ENCODE assay signal across 10 cellular contexts in genomic region chr6:128259036-128259734, GRCh38.
A peak's percentile ranks its signal among the peaks of the same experiment; 100 is the strongest.
DNase-seq lines count a peak whose midpoint lies in the region; ATAC-seq and TF ChIP-seq lines count a peak whose summit lies in the region.
"Had no signal": no experiment of that assay in that cellular context is flagged by ENCODE, and none has a peak within 500 bp of the region (broad histone marks: within the 10 kb centered on the region; RNA-seq: fewer than 3 reads in every experiment).

No MANE protein-coding gene starts in this region.

- peaks cover 9% of the 10 kb centered on the region for H3K36me3 Mint-ChIP-seq in activated T-cell treated with anti-CD3 and anti-CD28 coated beads, Interleukin-2, amount 50 U/mL, for 24 hours (ENCODE audit: low read depth)
- peaks cover 9% of the 10 kb centered on the region for H3K36me3 Mint-ChIP-seq in activated CD8-positive, alpha-beta T cell treated with anti-CD3 and anti-CD28 coated beads, Interleukin-2, amount 10 ng/mL, durations not matched to agents 7 days and 5 days (ENCODE audit: low read depth)

- H3K36me3 ChIP-seq in thoracic aorta = no peaks in the 10 kb centered on the region
- H3K36me3 ChIP-seq in left ventricle myocardium inferior = no peaks in the 10 kb centered on the region
- H3K36me3 ChIP-seq: thyroid gland had no signal

- H3K4me3 ChIP-seq in thoracic aorta (peak overlapping the region; percentile 45), left ventricle myocardium inferior (no peak overlapping the region)
- H3K4me3 ChIP-seq: thyroid gland had no signal

- intact Hi-C loops in head of caudate nucleus (cut with DNase I) = no loop called here
- intact Hi-C loops in left ventricle myocardium inferior (cut with micrococcal nuclease) = no loop called here

- H3K4me3 Mint-ChIP-seq in activated T-cell treated with anti-CD3 and anti-CD28 coated beads, Interleukin-2, amount 50 U/mL, for 24 hours = peak overlapping the region; percentile 59
- H3K4me3 Mint-ChIP-seq in activated CD8-positive, alpha-beta T cell treated with anti-CD3 and anti-CD28 coated beads, Interleukin-2, amount 10 ng/mL, durations not matched to agents 7 days and 5 days = peak overlapping the region; percentile 61

- peak overlapping the region; percentile 75 for H3K27ac Mint-ChIP-seq in activated T-cell treated with anti-CD3 and anti-CD28 coated beads, Interleukin-2, amount 50 U/mL, for 24 hours
- peak overlapping the region; percentile 77 for H3K27ac Mint-ChIP-seq in activated CD8-positive, alpha-beta T cell treated with anti-CD3 and anti-CD28 coated beads, Interleukin-2, amount 10 ng/mL, durations not matched to agents 7 days and 5 days

- H3K4me1 ChIP-seq in thoracic aorta (ENCODE audit: control insufficient read depth in 1 of 2, low read depth in 2 of 2) (no peaks in the 10 kb centered on the region), left ventricle myocardium inferior (peaks cover 42% of the 10 kb centered on the region)
- H3K4me1 ChIP-seq: thyroid gland had no signal

- ATAC-seq in HG02973 (IDR thresholded peaks at IDR 0.05; ENCODE audit: unreplicated experiment) (peak; percentile 97), thoracic aorta (ENCODE audit: insufficient number of reproducible peaks, low FRiP score, low read depth) (no peak)
- peak; percentile 79 for ATAC-seq in activated CD8-positive, alpha-beta T cell treated with anti-CD3 and anti-CD28 coated beads, Interleukin-2, amount 10 ng/mL, durations not matched to agents 7 days and 5 days

- peaks cover 4% of the 10 kb centered on the region for H3K9me3 Mint-ChIP-seq in activated T-cell treated with anti-CD3 and anti-CD28 coated beads, Interleukin-2, amount 50 U/mL, for 24 hours
- H3K9me3 Mint-ChIP-seq in activated CD8-positive, alpha-beta T cell treated with anti-CD3 and anti-CD28 coated beads, Interleukin-2, amount 10 ng/mL, durations not matched to agents 7 days and 5 days (ENCODE audit: insufficient read depth) = peaks cover 6% of the 10 kb centered on the region

- POLR2A ChIA-PET in activated CD8-positive, alpha-beta T cell treated with anti-CD3 and anti-CD28 coated beads, Interleukin-2, amount 10 ng/mL, durations not matched to agents 7 days and 5 days (lab: Charles Lee) = interaction anchor here (1.2 kb wide), 1 partner anchor 289 kb away, joined by 4 read pairs; no protein-coding TSS in a partner anchor

- TF ChIP-seq CTCF in thoracic aorta (IDR thresholded peaks at IDR 0.05) (no peak), left ventricle myocardium inferior (IDR thresholded peaks at IDR 0.05; ENCODE audit: borderline replicate concordance) (no peak)

- H3K27me3 Mint-ChIP-seq in activated T-cell treated with anti-CD3 and anti-CD28 coated beads, Interleukin-2, amount 50 U/mL, for 24 hours = no peaks in the 10 kb centered on the region
- no peaks in the 10 kb centered on the region for H3K27me3 Mint-ChIP-seq in activated CD8-positive, alpha-beta T cell treated with anti-CD3 and anti-CD28 coated beads, Interleukin-2, amount 10 ng/mL, durations not matched to agents 7 days and 5 days (ENCODE audit: low read depth)

- H3K27ac ChIP-seq in thoracic aorta (no peak overlapping the region), left ventricle myocardium inferior (replicated peaks) (no peak overlapping the region)
- H3K27ac ChIP-seq: dorsolateral prefrontal cortex, thyroid gland had no signal

- peaks cover 26% of the 10 kb centered on the region for H3K4me1 Mint-ChIP-seq in activated T-cell treated with anti-CD3 and anti-CD28 coated beads, Interleukin-2, amount 50 U/mL, for 24 hours (ENCODE audit: low read depth)
- peaks cover 25% of the 10 kb centered on the region for H3K4me1 Mint-ChIP-seq in activated CD8-positive, alpha-beta T cell treated with anti-CD3 and anti-CD28 coated beads, Interleukin-2, amount 10 ng/mL, durations not matched to agents 7 days and 5 days (ENCODE audit: low read depth)

- H3K9me3 ChIP-seq in thoracic aorta (no peaks in the 10 kb centered on the region), left ventricle myocardium inferior (replicated peaks) (no peaks in the 10 kb centered on the region)
- H3K9me3 ChIP-seq: thyroid gland had no signal

- CTCF ChIA-PET in activated CD8-positive, alpha-beta T cell treated with anti-CD3 and anti-CD28 coated beads, Interleukin-2, amount 10 ng/mL, durations not matched to agents 7 days and 5 days (lab: Charles Lee) = interaction anchor here (1.0 kb wide), 1 partner anchor 17 kb away, joined by 3 read pairs; no protein-coding TSS in a partner anchor

- no peak for DNase-seq in activated T-cell treated with anti-CD3 and anti-CD28 coated beads, Interleukin-2, amount 50 U/mL, for 24 hours
- DNase-seq in activated T-cell treated with anti-CD3 and anti-CD28 coated beads, Interleukin-2, amount 50 U/mL, for 48 hours = no peak
- DNase-seq in activated CD8-positive, alpha-beta T cell treated with anti-CD3 and anti-CD28 coated beads, Interleukin-2, amount 10 ng/mL, durations not matched to agents 7 days and 5 days = peak; percentile 28
- DNase-seq in thoracic aorta (ENCODE audit: low spot score) (no peak), head of caudate nucleus (no peak), left ventricle myocardium inferior (no peak)
- no peak for DNase-seq in central memory CD4-positive, alpha-beta T cell
- DNase-seq: dorsolateral prefrontal cortex, thyroid gland had no signal

- no peaks in the 10 kb centered on the region for H3K27me3 ChIP-seq in thoracic aorta (replicated peaks; ENCODE audit: insufficient read depth)
- H3K27me3 ChIP-seq in left ventricle myocardium inferior (ENCODE audit: low read depth) = no peaks in the 10 kb centered on the region
- H3K27me3 ChIP-seq: dorsolateral prefrontal cortex, thyroid gland had no signal
